In genomic region chr2:45611020-45611737, GRCh38 we compare ENCODE assay signal across 8 cellular contexts. TPM values are rescaled to one million over a fixed set of nuclear protein-coding genes. Genes with fewer than 3 reads are reported as not detected.
A peak's percentile ranks its signal among the peaks of the same experiment; 100 is the strongest.
DNase-seq lines count a peak whose midpoint lies in the region; ATAC-seq and TF ChIP-seq lines count a peak whose summit lies in the region.

SRBD1 (minus strand) TSS chr2:45611267; CDS start chr2:45605441, 5,826 bp downstream.

- peaks cover 28% of the 10 kb centered on the region for H3K4me1 Mint-ChIP-seq in endothelial cell (ENCODE audit: unreplicated experiment)

- H3K27me3 ChIP-seq in OCI-LY3 (ENCODE audit: low read depth, low read length), result no peaks in the 10 kb centered on the region

- H3K27me3 Mint-ChIP-seq in endothelial cell (ENCODE audit: unreplicated experiment), result peaks cover 2% of the 10 kb centered on the region

- H3K27ac Mint-ChIP-seq in endothelial cell (ENCODE audit: unreplicated experiment), result peak within 1 kb of the TSS; percentile 96

- no peaks in the 10 kb centered on the region for H3K9me3 Mint-ChIP-seq in endothelial cell (ENCODE audit: unreplicated experiment)

- H3K36me3 Mint-ChIP-seq in endothelial cell (ENCODE audit: low read depth, unreplicated experiment), result no peaks in the 10 kb centered on the region

- peaks cover 17% of the 10 kb centered on the region for H3K4me1 ChIP-seq in OCI-LY3 (ENCODE audit: low read length)

- no peaks in the 10 kb centered on the region for H3K9me3 ChIP-seq in OCI-LY3 (ENCODE audit: insufficient read depth, low read length)

- peak within 1 kb of the TSS; percentile 95 for H2AFZ ChIP-seq in OCI-LY3 (ENCODE audit: low read depth, low read length)

- H3K4me3 ChIP-seq in OCI-LY3 (ENCODE audit: low read length), result peak within 1 kb of the TSS; percentile 85

- H3K79me2 ChIP-seq in OCI-LY3 (ENCODE audit: low read length), result peaks cover 37% of the 10 kb centered on the region

- H3K9ac ChIP-seq in OCI-LY3 (ENCODE audit: low read length), result peak within 1 kb of the TSS; percentile 83

- peak within 1 kb of the TSS; percentile 82 for H3K4me2 ChIP-seq in OCI-LY3 (ENCODE audit: low read length)

- H4K20me1 ChIP-seq in OCI-LY3 (ENCODE audit: insufficient read depth, low read length), result no peaks in the 10 kb centered on the region

- peak within 1 kb of the TSS; percentile 75 for H3K27ac ChIP-seq in OCI-LY3 (ENCODE audit: low read length)

- no peaks in the 10 kb centered on the region for H3K36me3 ChIP-seq in OCI-LY3 (replicated peaks; ENCODE audit: low read depth, low read length)

- TF ChIP-seq CTCF in OCI-LY3 (IDR thresholded peaks at IDR 0.05; ENCODE audit: low read depth, low read length), result no peak
- no peak for TF ChIP-seq CTCF in endothelial cell (IDR thresholded peaks at IDR 0.05; ENCODE audit: unreplicated experiment)

- peak; percentile 90 for ATAC-seq in GM21515 (IDR thresholded peaks at IDR 0.05; ENCODE audit: unreplicated experiment)

- DNase-seq in D341Med (ENCODE audit: low spot score), result peak; percentile 90
- DNase-seq in HuH-7 (ENCODE audit: low spot score), result peak; percentile 63
- DNase-seq in activated CD8-positive, alpha-beta memory T cell treated with anti-CD3 and anti-CD28 coated beads, Interleukin-2, amount 50 U/mL, for 48 hours, result peak; percentile 97
- DNase-seq in endothelial cell (ENCODE audit: low spot score), result peak; percentile 91
- peak; percentile 94 for DNase-seq in midbrain (lab: John Stamatoyannopoulos, UW)
- peak; percentile 68 to 75 for DNase-seq in stimulated activated CD8-positive, alpha-beta memory T cell treated with anti-CD3 and anti-CD28 coated beads, Interleukin-2, amount 100 ng/mL, for 1 hour (ENCODE audit: low read depth in 2 of 2)

- H3K4me3 Mint-ChIP-seq in endothelial cell (ENCODE audit: unreplicated experiment), result peak within 1 kb of the TSS; percentile 97

RNA-seq across cellular contexts. Expression of gene SRBD1, which starts in this region (rescaled TPM):
- 18.2 TPM for total RNA-seq in endothelial cell (ENCODE audit: unreplicated experiment)

Comparison
In these comparisons a context has a peak if more than half of its experiments do, and no peak if none do; other contexts are left out.
1. Peak in every context shown above with its lines: DNase-seq, ATAC-seq, H3K4me3 ChIP-seq and H3K27ac ChIP-seq.